Comparison of ENCODE assay signal across 1 cellular context in genomic region chr11:119907122-119907933, GRCh38.
TF ChIP-seq lines count a peak whose summit lies in the region.

No MANE protein-coding gene starts in this region.

TF ChIP-seq in GM23338, 12 proteins besides CTCF, POLR2A, EP300 and RAD21 (continued from another document):
- TF ChIP-seq ETS1 (IDR thresholded peaks at IDR 0.05) (no peak), STAT1 (IDR thresholded peaks at IDR 0.05; ENCODE audit: unreplicated experiment) (no peak)
